Comparison of ENCODE assay signal across 16 cellular contexts in genomic region chr11:114942207-114942606, GRCh38.
"Had no signal": no experiment of that assay in that cellular context is flagged by ENCODE, and none has a peak within 500 bp of the region (broad histone marks: within the 10 kb centered on the region; RNA-seq: fewer than 3 reads in every experiment).

No MANE protein-coding gene starts in this region.

- H3K4me1 ChIP-seq: gastroesophageal sphincter, sigmoid colon, upper lobe of right lung had no signal

- ATAC-seq: gastroesophageal sphincter; naive thymus-derived CD4-positive, alpha-beta T cell; stimulated activated naive CD8-positive, alpha-beta T cell treated with anti-CD3 and anti-CD28 coated beads, Interleukin-15, Interleukin-2, amounts not matched to agents 100 U/mL and 50 U/mL, for 24 hours; upper lobe of right lung had no signal

- DNase-seq: activated B cell treated with CpG ODN at 0.5 μM for 24 hours; activated CD4-positive, alpha-beta T cell treated with anti-CD3 and anti-CD28 coated beads, Interleukin-2, amount 10 ng/mL, durations not matched to agents 24 days and 14 days; activated naive CD4-positive, alpha-beta T cell; aorta; cortex of kidney; effector memory CD4-positive, alpha-beta T cell; naive thymus-derived CD4-positive, alpha-beta T cell; occipital lobe; sigmoid colon; stimulated activated CD4-positive, alpha-beta T cell treated with anti-CD3 and anti-CD28 coated beads, Interleukin-12 subunit alpha, Interleukin-12 subunit beta, amount 100 ng/mL, for 4 hours; stimulated activated naive CD8-positive, alpha-beta T cell treated with anti-CD3 and anti-CD28 coated beads, Interleukin-15, Interleukin-2, amounts not matched to agents 100 U/mL and 50 U/mL, for 24 hours; T-helper 1 cell; upper lobe of right lung had no signal

- H3K27ac ChIP-seq: epithelial cell of prostate, gastroesophageal sphincter, hepatocyte, sigmoid colon, upper lobe of right lung had no signal

- H3K79me2 ChIP-seq: hepatocyte had no signal

- H2AFZ ChIP-seq: hepatocyte had no signal

- H3K27me3 ChIP-seq: gastroesophageal sphincter, hepatocyte, sigmoid colon, upper lobe of right lung had no signal

- H3K4me3 ChIP-seq: gastroesophageal sphincter, hepatocyte, sigmoid colon, upper lobe of right lung had no signal

- H3K36me3 ChIP-seq: gastroesophageal sphincter, sigmoid colon, upper lobe of right lung had no signal

- H3K4me2 ChIP-seq: hepatocyte had no signal
